8 cellular contexts compared by ENCODE assay signal in the genomic region with DNA sequence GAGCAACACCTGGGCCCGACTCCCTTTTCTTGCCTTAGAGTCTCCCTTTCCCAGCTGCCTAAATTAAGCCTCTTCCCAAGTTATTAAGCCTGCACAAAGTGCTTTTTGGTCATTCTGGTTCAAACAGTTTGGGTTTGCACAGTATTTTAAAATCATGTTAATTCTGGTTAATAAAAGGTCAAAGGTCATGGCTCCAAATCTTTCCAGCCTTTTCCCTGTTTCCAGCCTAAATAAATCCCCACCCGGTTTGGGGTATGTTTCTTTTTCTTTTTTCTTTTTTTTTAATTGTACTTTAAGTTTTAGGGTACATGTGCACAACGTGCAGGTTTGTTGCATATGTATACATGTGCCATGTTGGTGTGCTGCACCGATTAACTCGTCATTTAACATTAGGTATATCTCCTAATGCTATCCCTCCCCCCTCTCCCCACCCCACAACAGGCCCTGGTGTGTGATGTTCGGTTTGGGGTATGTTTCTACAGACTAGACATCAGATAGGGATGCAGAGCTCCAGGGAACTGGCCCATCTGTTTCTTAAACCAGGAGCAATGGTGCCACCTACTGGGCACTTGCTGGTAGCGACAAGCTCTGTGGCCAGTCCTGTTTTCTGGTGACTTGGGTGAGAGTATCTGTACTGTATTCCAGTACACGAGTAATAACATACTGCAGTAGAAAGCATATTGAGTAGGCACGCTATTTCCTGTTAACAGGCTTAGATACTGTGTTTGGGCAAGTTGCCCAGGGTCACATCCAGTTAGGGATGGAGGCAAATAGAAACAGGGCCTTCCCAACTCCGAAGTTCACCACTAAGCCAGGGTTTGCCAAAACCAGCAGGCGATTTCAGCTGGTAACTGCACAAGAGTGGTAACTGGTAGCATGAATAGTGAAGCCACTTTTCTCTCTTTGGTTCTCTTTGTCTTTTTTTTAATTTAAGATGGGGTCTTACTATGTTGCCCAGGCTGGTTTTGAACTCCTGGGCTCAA.
DNase-seq lines count a peak whose midpoint lies in the region; ATAC-seq, FAIRE-seq and TF ChIP-seq lines count a peak whose summit lies in the region.

No MANE protein-coding gene starts in this region.

- H3K4me1 ChIP-seq in CD4-positive, alpha-beta memory T cell (ENCODE audit: insufficient read depth, low read length) = peaks cover 8% of the 10 kb centered on the region

- no peak overlapping the region for H3K9ac ChIP-seq in SU-DHL-6 (ENCODE audit: low read length)

- no peaks in the 10 kb centered on the region for H3K79me2 ChIP-seq in SU-DHL-6 (ENCODE audit: insufficient read depth, low read length)

- intact Hi-C loops in CD4-positive, alpha-beta memory T cell (cut with micrococcal nuclease) = loop anchor here (1.0 kb wide), 5 partner anchors 80 to 414 kb away; partner anchors contain the start of gene SUFU
- intact Hi-C loops in Right ventricle myocardium superior (cut with DNase I) = loop anchor here (5.0 kb wide), 2 partner anchors 76 to 181 kb away; no protein-coding TSS in a partner anchor
- intact Hi-C loops in posterior vena cava (cut with DNase I) = loop anchor here (5.0 kb wide), 1 partner anchor 76 kb away; no protein-coding TSS in a partner anchor

- no peak overlapping the region for H3K4me3 Mint-ChIP-seq in CD4-positive, alpha-beta memory T cell
- H3K4me3 Mint-ChIP-seq in activated naive CD8-positive, alpha-beta T cell treated with anti-CD3 and anti-CD28 coated beads for 36 hours = no peak overlapping the region

- TF ChIP-seq CTCF in NB4 (IDR thresholded peaks at IDR 0.05; ENCODE audit: low read depth, low read length) (peak; percentile 95), SU-DHL-6 (IDR thresholded peaks at IDR 0.05; ENCODE audit: insufficient read depth, low read length, poor library complexity, severe bottlenecking) (peak; percentile 84)

- CTCF ChIA-PET in CD4-positive, alpha-beta memory T cell (lab: Charles Lee; ENCODE audit: partially characterized antibody) = interaction anchor here (0.6 to 4.1 kb wide), 33 partner anchors 8 to 528 kb away, joined by 3 to 64 read pairs (median 4); partner anchors contain the start of genes ACTR1A, ARMH3, C10orf95 and SUFU

- H2AFZ ChIP-seq in SU-DHL-6 (ENCODE audit: low read depth, low read length, severe bottlenecking) = no peak overlapping the region

- FAIRE-seq in urothelium cell line (lab: Jason Lieb, UNC) = no peak

- H3K27me3 ChIP-seq in CD4-positive, alpha-beta memory T cell (ENCODE audit: insufficient read depth, low read length) = no peaks in the 10 kb centered on the region
- H3K27me3 ChIP-seq in SU-DHL-6 (ENCODE audit: low read length) = no peaks in the 10 kb centered on the region

- no peak overlapping the region for H3K4me2 ChIP-seq in SU-DHL-6 (ENCODE audit: low read depth, low read length, poor library complexity, severe bottlenecking)

- H3K4me1 Mint-ChIP-seq in CD4-positive, alpha-beta memory T cell = peaks cover 13 to 20% (median 15%) of the 10 kb centered on the region in 4 donors
- H3K4me1 Mint-ChIP-seq in activated naive CD8-positive, alpha-beta T cell treated with anti-CD3 and anti-CD28 coated beads for 36 hours = peaks cover 15% of the 10 kb centered on the region

- TF ChIP-seq POLR2A in NB4 (IDR thresholded peaks at IDR 0.05; ENCODE audit: extremely low read depth, insufficient read length) = no peak

- H3K9me2 ChIP-seq in SU-DHL-6 (replicated peaks; ENCODE audit: insufficient read depth, low read length) = no peaks in the 10 kb centered on the region

- peak; percentile 74 to 83 (median 76) for DNase-seq in CD4-positive, alpha-beta memory T cell
- peak; percentile 93 for DNase-seq in NB4 (ENCODE audit: low read depth)
- DNase-seq in activated naive CD8-positive, alpha-beta T cell treated with anti-CD3 and anti-CD28 coated beads for 36 hours = peak; percentile 75
- peak; percentile 89 for DNase-seq in Right ventricle myocardium superior
- DNase-seq in posterior vena cava (ENCODE audit: low spot score) = peak; percentile 95
- peak; percentile 85 for DNase-seq in urothelium cell line (ENCODE audit: low spot score)

- no peak overlapping the region for H3K4me3 ChIP-seq in CD4-positive, alpha-beta memory T cell (ENCODE audit: low read length in 2 of 2)
- H3K4me3 ChIP-seq in NB4 (ENCODE audit: low read depth, low read length) (no peak overlapping the region), SU-DHL-6 (ENCODE audit: insufficient read depth, low read length, poor library complexity, severe bottlenecking) (no peak overlapping the region)

- peak overlapping the region in 5 of 7 donors; percentile 7 to 84 (median 60) for H3K27ac Mint-ChIP-seq in CD4-positive, alpha-beta memory T cell
- no peak overlapping the region for H3K27ac Mint-ChIP-seq in activated naive CD8-positive, alpha-beta T cell treated with anti-CD3 and anti-CD28 coated beads for 36 hours

- ATAC-seq in GM21515 (IDR thresholded peaks at IDR 0.05; ENCODE audit: unreplicated experiment) (peak; percentile 79), Right ventricle myocardium superior (ENCODE audit: poor library complexity) (peak; percentile 96)

- no peaks in the 10 kb centered on the region for H3K9me3 Mint-ChIP-seq in CD4-positive, alpha-beta memory T cell
- H3K9me3 Mint-ChIP-seq in activated naive CD8-positive, alpha-beta T cell treated with anti-CD3 and anti-CD28 coated beads for 36 hours = no peaks in the 10 kb centered on the region

- no peaks in the 10 kb centered on the region for H3K36me3 Mint-ChIP-seq in CD4-positive, alpha-beta memory T cell
- no peaks in the 10 kb centered on the region for H3K36me3 Mint-ChIP-seq in activated naive CD8-positive, alpha-beta T cell treated with anti-CD3 and anti-CD28 coated beads for 36 hours

- H3K27me3 Mint-ChIP-seq in CD4-positive, alpha-beta memory T cell = no peaks in the 10 kb centered on the region
- no peaks in the 10 kb centered on the region for H3K27me3 Mint-ChIP-seq in activated naive CD8-positive, alpha-beta T cell treated with anti-CD3 and anti-CD28 coated beads for 36 hours

- no peaks in the 10 kb centered on the region for H3K36me3 ChIP-seq in CD4-positive, alpha-beta memory T cell (ENCODE audit: insufficient read depth, low read length)
- H3K36me3 ChIP-seq in SU-DHL-6 (ENCODE audit: low read length) = no peaks in the 10 kb centered on the region

- H3K9me3 ChIP-seq in CD4-positive, alpha-beta memory T cell (ENCODE audit: control insufficient read depth in 1 of 2, low read length in 2 of 2) = no peaks in the 10 kb centered on the region
- no peaks in the 10 kb centered on the region for H3K9me3 ChIP-seq in SU-DHL-6 (ENCODE audit: insufficient read depth, low read length)

- H3F3A ChIP-seq in SU-DHL-6 (ENCODE audit: insufficient read depth) = no peaks in the 10 kb centered on the region

- no peaks in the 10 kb centered on the region for H4K20me1 ChIP-seq in SU-DHL-6 (ENCODE audit: low read depth, low read length)

- H3K27ac ChIP-seq in CD4-positive, alpha-beta memory T cell (ENCODE audit: low read depth, low read length) = no peak overlapping the region
- no peak overlapping the region for H3K27ac ChIP-seq in SU-DHL-6 (ENCODE audit: low read depth, low read length)

- POLR2A ChIA-PET in CD4-positive, alpha-beta memory T cell (lab: Charles Lee; ENCODE audit: partially characterized antibody) = interaction anchor here (0.9 to 2.4 kb wide), 8 partner anchors 12 to 354 kb away, joined by 3 to 27 read pairs (median 4); partner anchors contain the start of genes ACTR1A, SUFU and TRIM8
